In the genomic region with DNA sequence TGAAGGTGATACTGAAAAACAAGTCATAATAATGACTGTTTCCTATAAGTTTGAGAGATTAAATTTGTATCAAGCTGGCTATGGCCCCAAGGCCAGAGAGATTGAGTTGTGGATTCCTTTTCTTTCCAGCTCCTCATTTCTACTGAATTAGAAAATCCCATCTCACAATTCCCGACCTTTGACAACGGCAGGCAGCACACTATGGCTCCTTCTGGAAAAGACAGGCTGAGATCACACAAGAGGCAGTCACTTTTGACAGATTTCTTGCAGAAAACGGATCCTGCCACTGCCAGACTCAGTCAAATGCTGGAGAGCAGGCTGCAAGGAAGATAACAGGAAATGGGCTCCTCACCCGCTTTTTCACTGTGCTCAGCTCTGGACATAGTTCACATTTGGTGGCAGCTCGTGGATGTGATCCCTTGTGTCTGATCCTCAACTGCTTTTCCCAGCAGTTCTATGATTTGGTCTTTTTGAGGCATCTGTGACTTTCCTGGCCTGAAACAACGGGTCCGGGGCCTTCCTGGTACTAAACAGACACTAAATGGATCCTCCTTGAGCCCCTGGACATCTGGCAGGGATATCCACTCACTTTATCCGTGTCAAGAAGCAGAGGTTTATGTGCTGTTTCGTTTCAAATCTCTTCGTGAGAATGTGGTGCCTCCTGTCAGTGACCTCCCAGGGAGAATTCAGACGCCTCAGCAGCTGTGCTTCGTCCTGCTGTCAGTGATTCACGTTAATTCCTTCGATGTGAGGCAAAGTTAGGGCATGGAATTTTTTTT, we compare ENCODE assay signal across 12 cellular contexts. TPM values are rescaled to one million over a fixed set of nuclear protein-coding genes. Genes with fewer than 3 reads are reported as not detected.
DNase-seq lines count a peak whose midpoint lies in the region; ATAC-seq and TF ChIP-seq lines count a peak whose summit lies in the region.
"Had no signal": no experiment of that assay in that cellular context is flagged by ENCODE, and none has a peak within 500 bp of the region (broad histone marks: within the 10 kb centered on the region; RNA-seq: fewer than 3 reads in every experiment).

No MANE protein-coding gene starts in this region.

- H3K36me3 ChIP-seq in GM23248 (ENCODE audit: low read depth) (no peaks in the 10 kb centered on the region), WERI-Rb-1 (no peaks in the 10 kb centered on the region), heart right ventricle (no peaks in the 10 kb centered on the region)

- H3K9ac ChIP-seq in GM23248, result peak overlapping the region; percentile 88

- TF ChIP-seq CTCF in WERI-Rb-1 (IDR thresholded peaks at IDR 0.05; ENCODE audit: low read depth, low read length), result no peak
- no peak for TF ChIP-seq CTCF in heart right ventricle (IDR thresholded peaks at IDR 0.05)

- H3K9me3 ChIP-seq in GM23248 (ENCODE audit: low read depth) (no peaks in the 10 kb centered on the region), WERI-Rb-1 (ENCODE audit: severe bottlenecking) (peaks cover 11% of the 10 kb centered on the region), heart right ventricle (no peaks in the 10 kb centered on the region)

- DNase-seq in GM23248 (peak; percentile 97), WERI-Rb-1 (peak; percentile 80), heart right ventricle (no peak), posterior vena cava (ENCODE audit: low spot score) (peak; percentile 78), NCI-H2107 (lab: John Stamatoyannopoulos, UW) (no peak), NAMALWA (ENCODE audit: low spot score) (no peak)
- DNase-seq in activated naive CD4-positive, alpha-beta T cell treated with Interleukin-2 at 50 U/mL for 16 hours, result no peak
- DNase-seq: NCI-H1436, T-cell had no signal

- H3K27me3 ChIP-seq in GM23248 (replicated peaks; ENCODE audit: insufficient read depth), result no peaks in the 10 kb centered on the region
- H3K27me3 ChIP-seq in WERI-Rb-1 (ENCODE audit: insufficient read depth, low read depth, severe bottlenecking), result no peaks in the 10 kb centered on the region
- H3K27me3 ChIP-seq in heart right ventricle, result peaks cover 0 to 11% (median 0%) of the 10 kb centered on the region in 7 donors

- no peaks in the 10 kb centered on the region for H3K79me2 ChIP-seq in GM23248 (ENCODE audit: insufficient read depth)

- 1 to 3% methylated on average over 14 of the region's 14 CpGs for WGBS in GM23248 (ENCODE audit: low coverage in 1 of 2, low lambda C conversion rate in 2 of 2, missing lambda C conversion rate in 2 of 2), 2 experiments
- 37 to 49% methylated on average over 14 of the region's 14 CpGs for WGBS in heart right ventricle, 2 donors

- in situ Hi-C loops in GM23248 (cut with MboI), result no loop called here

- ATAC-seq in heart right ventricle (peak in 2 of 8 donors; percentile 27 to 50), HG02623 (IDR thresholded peaks at IDR 0.05; ENCODE audit: unreplicated experiment) (no peak)
- ATAC-seq: foreskin keratinocyte; stimulated activated memory B cell treated with anti-CD40 and anti-IgM and Interleukin-4, amounts not matched to agents 10 μg/mL and 1 μg/mL and 100 μg/mL, for 72 hours; T-cell had no signal

- H3K4me2 ChIP-seq in GM23248 (ENCODE audit: unreplicated experiment), result peak overlapping the region; percentile 72

- peak overlapping the region; percentile 77 for H2AFZ ChIP-seq in GM23248

- H3F3A ChIP-seq in GM23248 (ENCODE audit: insufficient read depth), result peaks cover 17% of the 10 kb centered on the region

- H3K27ac ChIP-seq in GM23248, result peak overlapping the region; percentile 98
- peak overlapping the region; percentile 93 for H3K27ac ChIP-seq in WERI-Rb-1
- H3K27ac ChIP-seq in heart right ventricle, result peak overlapping the region in 6 of 10 donors; percentile 8 to 55 (median 32)
- H3K27ac ChIP-seq: foreskin keratinocyte had no signal

- H3K4me1 ChIP-seq in GM23248 (ENCODE audit: insufficient read depth), result peaks cover 14% of the 10 kb centered on the region
- H3K4me1 ChIP-seq in heart right ventricle, result peaks cover 0 to 22% (median 12%) of the 10 kb centered on the region in 9 donors
- H3K4me1 ChIP-seq: foreskin keratinocyte had no signal

- intact Hi-C loops in heart right ventricle (cut with DNase I) (no loop called here), posterior vena cava (cut with DNase I) (no loop called here)

- no peaks in the 10 kb centered on the region for H3K9me2 ChIP-seq in GM23248 (ENCODE audit: insufficient read depth)

- H3K4me3 ChIP-seq in GM23248 (peak overlapping the region; percentile 46), WERI-Rb-1 (ENCODE audit: low read depth, low read length) (peak overlapping the region; percentile 21; the same call in 1 of the 2 replicates), heart right ventricle (no peak overlapping the region)

- H4K20me1 ChIP-seq in GM23248 (ENCODE audit: insufficient read depth), result no peaks in the 10 kb centered on the region

RNA-seq across cellular contexts. Expression of gene RTL6, which starts 26.1 kb away (rescaled TPM):
- 25.9 and 28.1 TPM in 2 replicates for total RNA-seq in GM23248 (2014; rRNA removed; shearing (Covaris generic))
- polyA plus RNA-seq in GM23248 (2016; fragmentation: Nextera tagmentation; extraction: Ambion mirVana) (15.6 and 16.0 TPM in 2 replicates), heart right ventricle (10 to 100 TPM in 1 of 2 donors, 1 to 10 TPM in 1; 3.6 to 13.5 TPM)
- total RNA-seq in heart right ventricle (10 to 100 TPM; 21.4 to 36.1 (median 25.7) TPM), posterior vena cava (10 to 100 TPM; 18.2 to 21.1 TPM)

Comparison
In these comparisons a context has a peak if more than half of its experiments do, and no peak if none do; other contexts are left out.
1. DNase-seq: peak in GM23248 (single experiment), WERI-Rb-1 (single experiment) and posterior vena cava (single experiment); none in heart right ventricle (0 of 2), activated naive CD4-positive, alpha-beta T cell treated with Interleukin-2 at 50 U/mL for 16 hours (single experiment), NCI-H2107 (single experiment) and NAMALWA (single experiment).
2. H3K27ac ChIP-seq: peak in every context shown above with its lines; median percentile 98 in GM23248; 93 in WERI-Rb-1; 32 in heart right ventricle.
3. H3K4me3 ChIP-seq: peak in GM23248 (single experiment) and WERI-Rb-1 (single experiment); none in heart right ventricle (0 of 10).